In genomic region chr17:8282345-8282744, GRCh38 we compare ENCODE assay signal across 28 cellular contexts. TPM values are rescaled to one million over a fixed set of nuclear protein-coding genes. Genes with fewer than 3 reads are reported as not detected.
"Had no signal": no experiment of that assay in that cellular context is flagged by ENCODE, and none has a peak within 500 bp of the region (broad histone marks: within the 10 kb centered on the region; RNA-seq: fewer than 3 reads in every experiment).

No MANE protein-coding gene starts in this region.

- H3K9me3 Mint-ChIP-seq: naive thymus-derived CD4-positive, alpha-beta T cell; natural killer cell treated with Interleukin-12 subunit alpha and Interleukin-12 subunit beta and Interleukin-15 and Interleukin-18, amount 100 ng/mL, for 72 hours; stimulated activated memory B cell treated with anti-CD40 and anti-IgM and Interleukin-4, amounts not matched to agents 10 μg/mL and 1 μg/mL and 100 μg/mL, for 72 hours; stimulated activated naive CD8-positive, alpha-beta T cell treated with anti-CD3 and anti-CD28 coated beads, Interleukin-15, amount 100 ng/mL, for 72 hours; type B pancreatic cell had no signal

- H3K27ac Mint-ChIP-seq: stimulated activated memory B cell treated with anti-CD40 and anti-IgM and Interleukin-4, amounts not matched to agents 10 μg/mL and 1 μg/mL and 100 μg/mL, for 72 hours; type B pancreatic cell had no signal

- H3K4me2 ChIP-seq: smooth muscle cell had no signal

- H3K4me1 ChIP-seq: left ventricle myocardium inferior, prostate gland, sigmoid colon, tibial nerve, uterus had no signal

- DNase-seq: islet precursor cell; left ventricle myocardium inferior; mesendoderm; midbrain; mucosa of descending colon; naive thymus-derived CD4-positive, alpha-beta T cell; nucleus accumbens; retina; right cardiac atrium; sigmoid colon; stimulated activated CD4-positive, alpha-beta T cell treated with anti-CD3 and anti-CD28 coated beads, Interleukin-1b, Interleukin-23, amount 100 ng/mL, for 48 hours; stimulated activated CD4-positive, alpha-beta T cell treated with anti-CD3 and anti-CD28 coated beads, Interleukin-2, amount 100 ng/mL, for 48 hours; stimulated activated CD4-positive, alpha-beta T cell treated with anti-CD3 and anti-CD28 coated beads, Interleukin-4, amount 100 ng/mL, for 4 hours; stimulated activated CD8-positive, alpha-beta memory T cell treated with anti-CD3 and anti-CD28 coated beads, Interleukin-4, amount 100 ng/mL, for 48 hours; stimulated activated naive CD4-positive, alpha-beta T cell treated with Interleukin-2 at 50 U/mL for 16 hours; stimulated activated naive CD8-positive, alpha-beta T cell treated with anti-CD3 and anti-CD28 coated beads, Interleukin-15, amount 100 ng/mL, for 72 hours; substantia nigra; uterus had no signal

- H3K4me3 ChIP-seq: left ventricle myocardium inferior, lung, mucosa of descending colon, pancreas, prostate gland, sigmoid colon, smooth muscle cell, tibial nerve, uterus had no signal

- ATAC-seq: mucosa of descending colon; naive thymus-derived CD4-positive, alpha-beta T cell; natural killer cell treated with Interleukin-12 subunit alpha and Interleukin-12 subunit beta and Interleukin-15 and Interleukin-18, amount 100 ng/mL, for 72 hours; pancreas; right cardiac atrium; stimulated activated memory B cell treated with anti-CD40 and anti-IgM and Interleukin-4, amounts not matched to agents 10 μg/mL and 1 μg/mL and 100 μg/mL, for 72 hours; stimulated activated naive CD8-positive, alpha-beta T cell treated with anti-CD3 and anti-CD28 coated beads, Interleukin-15, amount 100 ng/mL, for 72 hours had no signal

- H3K27me3 ChIP-seq: pancreas, sigmoid colon, tibial nerve, uterus had no signal

- H3K36me3 ChIP-seq: left ventricle myocardium inferior, pancreas, prostate gland, sigmoid colon, tibial nerve, uterus had no signal

- H3K9me3 ChIP-seq: left ventricle myocardium inferior, mucosa of descending colon, pancreas, prostate gland, sigmoid colon, tibial nerve, uterus had no signal

- H3K36me3 Mint-ChIP-seq: naive thymus-derived CD4-positive, alpha-beta T cell; natural killer cell treated with Interleukin-12 subunit alpha and Interleukin-12 subunit beta and Interleukin-15 and Interleukin-18, amount 100 ng/mL, for 72 hours; stimulated activated memory B cell treated with anti-CD40 and anti-IgM and Interleukin-4, amounts not matched to agents 10 μg/mL and 1 μg/mL and 100 μg/mL, for 72 hours; type B pancreatic cell had no signal

- H3K27me3 Mint-ChIP-seq: naive thymus-derived CD4-positive, alpha-beta T cell; natural killer cell treated with Interleukin-12 subunit alpha and Interleukin-12 subunit beta and Interleukin-15 and Interleukin-18, amount 100 ng/mL, for 72 hours; stimulated activated memory B cell treated with anti-CD40 and anti-IgM and Interleukin-4, amounts not matched to agents 10 μg/mL and 1 μg/mL and 100 μg/mL, for 72 hours; stimulated activated naive CD8-positive, alpha-beta T cell treated with anti-CD3 and anti-CD28 coated beads, Interleukin-15, amount 100 ng/mL, for 72 hours; type B pancreatic cell had no signal

- H3K4me3 Mint-ChIP-seq: naive thymus-derived CD4-positive, alpha-beta T cell; natural killer cell treated with Interleukin-12 subunit alpha and Interleukin-12 subunit beta and Interleukin-15 and Interleukin-18, amount 100 ng/mL, for 72 hours; stimulated activated memory B cell treated with anti-CD40 and anti-IgM and Interleukin-4, amounts not matched to agents 10 μg/mL and 1 μg/mL and 100 μg/mL, for 72 hours; stimulated activated naive CD8-positive, alpha-beta T cell treated with anti-CD3 and anti-CD28 coated beads, Interleukin-15, amount 100 ng/mL, for 72 hours; type B pancreatic cell had no signal

- H3K27ac ChIP-seq: left ventricle myocardium inferior, pancreas, prostate gland, sigmoid colon, tibial nerve, uterus had no signal

- FAIRE-seq: pancreas had no signal

RNA-seq across cellular contexts. Expression of gene ARHGEF15, which starts 27.7 kb away (rescaled TPM):
- total RNA-seq: myocyte; naive thymus-derived CD4-positive, alpha-beta T cell; natural killer cell treated with Interleukin-12 subunit alpha and Interleukin-12 subunit beta and Interleukin-15 and Interleukin-18, amount 100 ng/mL, for 72 hours; osteoblast; smooth muscle cell had no signal
- polyA plus RNA-seq: naive thymus-derived CD4-positive, alpha-beta T cell; smooth muscle cell had no signal
